Comparison of ENCODE assay signal across 10 cellular contexts in genomic region chr18:57428221-57429150, GRCh38. TPM values are rescaled to one million over a fixed set of nuclear protein-coding genes. Genes with fewer than 3 reads are reported as not detected.
DNase-seq lines count a peak whose midpoint lies in the region; ATAC-seq lines count a peak whose summit lies in the region.
"Had no signal": no experiment of that assay in that cellular context is flagged by ENCODE, and none has a peak within 500 bp of the region (broad histone marks: within the 10 kb centered on the region; RNA-seq: fewer than 3 reads in every experiment).

No MANE protein-coding gene starts in this region.

- H2AFZ ChIP-seq in Karpas-422 (ENCODE audit: low read length) = no peak overlapping the region

- H4K20me1 ChIP-seq in Karpas-422 (ENCODE audit: insufficient read depth, low read depth, low read length) = no peaks in the 10 kb centered on the region

- H3K27me3 ChIP-seq in Karpas-422 (ENCODE audit: low read length) (no peaks in the 10 kb centered on the region), iPS-15b (ENCODE audit: control insufficient read depth, insufficient read depth, low read length) (peaks cover 90% of the 10 kb centered on the region)

- peak; percentile 19 for DNase-seq in Karpas-422
- DNase-seq in retina = peak; percentile 85
- DNase-seq in NK-92 treated with Interleukin-12 subunit alpha and Interleukin-12 subunit beta, amount 100 ng/mL, for 24 hours (lab: John Stamatoyannopoulos, UW) = no peak
- DNase-seq in NCI-H2081 (lab: John Stamatoyannopoulos, UW) = no peak
- DNase-seq: activated naive CD4-positive, alpha-beta T cell treated with anti-CD3 and anti-CD28 coated beads, Interleukin-2, amount 50 U/mL, for 16 hours; Kasumi-1 had no signal

- H3K9me3 ChIP-seq in ES-I3 (ENCODE audit: control insufficient read depth, insufficient read depth, low read length) (no peaks in the 10 kb centered on the region), Karpas-422 (ENCODE audit: low read length) (no peaks in the 10 kb centered on the region), iPS-15b (ENCODE audit: control insufficient read depth, insufficient read depth, low read length) (no peaks in the 10 kb centered on the region)

- no peak overlapping the region for H3K27ac ChIP-seq in Karpas-422 (ENCODE audit: low read length)

- no peaks in the 10 kb centered on the region for H3K9me2 ChIP-seq in Karpas-422 (replicated peaks; ENCODE audit: insufficient read depth, low read length)

- no peaks in the 10 kb centered on the region for H3K36me3 ChIP-seq in ES-I3 (ENCODE audit: insufficient read depth, low read length)
- H3K36me3 ChIP-seq in Karpas-422 (ENCODE audit: insufficient read depth, low read length) = no peaks in the 10 kb centered on the region
- H3K36me3 ChIP-seq in iPS-15b (ENCODE audit: control insufficient read depth, insufficient read depth, low read length) = no peaks in the 10 kb centered on the region

- ATAC-seq in GM21526 (IDR thresholded peaks at IDR 0.05; ENCODE audit: low FRiP score, unreplicated experiment) (no peak), HG03175 (IDR thresholded peaks at IDR 0.05; ENCODE audit: unreplicated experiment) (no peak)

- H3K4me1 ChIP-seq in ES-I3 (ENCODE audit: insufficient read depth, low read length) (peaks cover 10% of the 10 kb centered on the region), Karpas-422 (ENCODE audit: low read length) (peaks cover 15% of the 10 kb centered on the region), iPS-15b (ENCODE audit: control insufficient read depth, insufficient read depth, low read length) (peaks cover 20% of the 10 kb centered on the region)

- H3K9ac ChIP-seq in ES-I3 (ENCODE audit: low read depth, low read length) (peak overlapping the region; percentile 55; the same call in 1 of the 2 replicates), Karpas-422 (ENCODE audit: low read length) (no peak overlapping the region), iPS-15b (ENCODE audit: low read depth, low read length) (no peak overlapping the region)

- H3K4me3 ChIP-seq in Karpas-422 (ENCODE audit: low read length) (no peak overlapping the region), iPS-15b (ENCODE audit: low read depth, low read length) (peak overlapping the region; percentile 59)

- no peaks in the 10 kb centered on the region for H3K79me2 ChIP-seq in Karpas-422 (ENCODE audit: low read length)

- no peak overlapping the region for H3K4me2 ChIP-seq in Karpas-422 (ENCODE audit: low read depth, low read length, poor library complexity, severe bottlenecking)

RNA-seq across cellular contexts. Expression of gene ONECUT2, which starts 6.7 kb away (rescaled TPM):
- not detected in 2 replicates for total RNA-seq in Karpas-422 (2014; rRNA removed; shearing (Covaris generic); ENCODE audit: low replicate concordance)

Comparison
In these comparisons a context has a peak if more than half of its experiments do, and no peak if none do; other contexts are left out.
1. DNase-seq: peak in Karpas-422 (single experiment) and retina (single experiment); none in NK-92 treated with Interleukin-12 subunit alpha and Interleukin-12 subunit beta, amount 100 ng/mL, for 24 hours (single experiment) and NCI-H2081 (0 of 2).